ENCODE assay signal across 8 cellular contexts in genomic region chr20:43513298-43514061, GRCh38. TPM values are rescaled to one million over a fixed set of nuclear protein-coding genes. Genes with fewer than 3 reads are reported as not detected.
A peak's percentile ranks its signal among the peaks of the same experiment; 100 is the strongest.
DNase-seq lines count a peak whose midpoint lies in the region; ATAC-seq, FAIRE-seq and TF ChIP-seq lines count a peak whose summit lies in the region.

No MANE protein-coding gene starts in this region.

- WGBS in pancreas, 2 donors: 47 to 53% methylated on average over 24 of the region's 24 CpGs

- peaks cover under 1 to 2% of the 10 kb centered on the region in 2 experiments for H3K27me3 ChIP-seq in endothelial cell of umbilical vein (ENCODE audit: control insufficient read depth in 2 of 2, insufficient read depth in 2 of 2, low read length in 2 of 2)
- no peaks in the 10 kb centered on the region for H3K27me3 ChIP-seq in pancreas

- peak overlapping the region; percentile 36 for H2AFZ ChIP-seq in endothelial cell of umbilical vein (ENCODE audit: low read depth, low read length)

- no peaks in the 10 kb centered on the region for H3K36me3 ChIP-seq in endothelial cell of umbilical vein (ENCODE audit: control insufficient read depth in 2 of 2, extremely low read depth in 1 of 2, insufficient read depth in 2 of 2, low read length in 2 of 2)
- no peaks in the 10 kb centered on the region for H3K36me3 ChIP-seq in pancreas

- no peak overlapping the region for H3K4me2 ChIP-seq in endothelial cell of umbilical vein (ENCODE audit: insufficient read depth, low read length)

- H3K9me1 ChIP-seq in endothelial cell of umbilical vein (replicated peaks; ENCODE audit: control insufficient read depth, extremely low read depth, insufficient read depth, low read length): no peaks in the 10 kb centered on the region

- H3K9me3 ChIP-seq in endothelial cell of umbilical vein (replicated peaks; ENCODE audit: control insufficient read depth, insufficient read depth, low read length): no peaks in the 10 kb centered on the region
- H3K9me3 ChIP-seq in pancreas: no peaks in the 10 kb centered on the region

- DNase-seq in endothelial cell of umbilical vein (ENCODE audit: low read depth, low spot score) (no peak), pancreas (peak in 1 of 6 donors; percentile 29), GDM1 (lab: John Stamatoyannopoulos, UW) (no peak), KG1 (lab: John Stamatoyannopoulos, UW) (no peak)
- DNase-seq in activated CD4-positive, alpha-beta T cell treated with anti-CD3 and anti-CD28 coated beads, Interleukin-2, amount 50 U/mL, for 48 hours: no peak

- TF ChIP-seq RAD21 in Ishikawa (IDR thresholded peaks at IDR 0.05; ENCODE audit: low read depth): no peak

- no peak for FAIRE-seq in endothelial cell of umbilical vein (lab: Jason Lieb, UNC)
- no peak for FAIRE-seq in pancreas (lab: Jason Lieb, UNC)

- H3K9ac ChIP-seq in endothelial cell of umbilical vein (replicated peaks; ENCODE audit: extremely low read depth, insufficient read depth, low read length): no peak overlapping the region

- TF ChIP-seq POLR2A in GM10847 (IDR thresholded peaks at IDR 0.05; ENCODE audit: extremely low read depth, insufficient read length) (peak; percentile 58), endothelial cell of umbilical vein (IDR thresholded peaks at IDR 0.05; ENCODE audit: low read depth, low read length) (no peak)

- no peak for TF ChIP-seq EP300 in Ishikawa (IDR thresholded peaks at IDR 0.05; ENCODE audit: borderline replicate concordance)

- H3K4me1 ChIP-seq in endothelial cell of umbilical vein (ENCODE audit: control insufficient read depth, extremely low read depth, insufficient read depth, low read length) (no peaks in the 10 kb centered on the region), pancreas (no peaks in the 10 kb centered on the region)

- intact Hi-C loops in endothelial cell of umbilical vein (cut with micrococcal nuclease): loop anchor here (1.0 to 2.0 kb wide), 3 partner anchors 56 to 77 kb away; partner anchors contain the start of genes IFT52 and SRSF6
- intact Hi-C loops in pancreas (cut with DNase I): no loop called here

- BruUV-seq in endothelial cell of umbilical vein (replicated peaks; lab: Mats Ljungman, UMichigan): no TSS peak

- CTCF ChIA-PET in endothelial cell of umbilical vein (lab: Charles Lee): interaction anchor here (0.8 to 2.0 kb wide), 3 partner anchors 18 to 579 kb away, joined by 3 to 10 read pairs (median 5); no protein-coding TSS in a partner anchor

- ATAC-seq in pancreas: peak; percentile 1 to 12 (median 2)
- ATAC-seq in HG02571 (IDR thresholded peaks at IDR 0.05; ENCODE audit: unreplicated experiment): no peak

- H3K4me3 ChIP-seq in endothelial cell of umbilical vein (replicated peaks in 1 of 3; ENCODE audit: insufficient read depth in 1 of 3, low read depth in 1 of 3, low read length in 3 of 3): peak overlapping the region in 2 of 3 experiments; percentile 12 to 41
- H3K4me3 ChIP-seq in pancreas: peak overlapping the region in 3 of 4 donors; percentile 7 to 42 (median 41)

- H4K20me1 ChIP-seq in endothelial cell of umbilical vein (replicated peaks; ENCODE audit: control insufficient read depth, extremely low read depth, insufficient read depth, low read length): no peaks in the 10 kb centered on the region

- dilution Hi-C loops in endothelial cell of umbilical vein (cut with MboI; ENCODE audit: extremely low pct_ligation_motif_present, low sequenced_read_pairs): no loop called here

- TF ChIP-seq CTCF in endothelial cell of umbilical vein (IDR thresholded peaks at IDR 0.05; ENCODE audit: extremely low read depth in 1 of 2, insufficient read depth in 1 of 2, low read depth in 1 of 2, low read length in 2 of 2) (no peak), pancreas (IDR thresholded peaks at IDR 0.05) (no peak)

- H3K27ac ChIP-seq in endothelial cell of umbilical vein (ENCODE audit: insufficient read depth, low read depth, low read length): no peak overlapping the region
- peak overlapping the region in 2 of 4 donors; percentile 30 to 33 for H3K27ac ChIP-seq in pancreas

- POLR2A ChIA-PET in endothelial cell of umbilical vein (lab: Charles Lee): interaction anchor here (1.3 to 1.7 kb wide), 3 partner anchors 48 to 77 kb away, joined by 3 to 9 read pairs (median 5); partner anchors contain the start of genes IFT52 and SRSF6

- H3K79me2 ChIP-seq in endothelial cell of umbilical vein (ENCODE audit: control insufficient read depth, insufficient read depth, low read length): no peaks in the 10 kb centered on the region

TF ChIP-seq in Ishikawa, 13 proteins besides CTCF, POLR2A, EP300 and RAD21:
- TF ChIP-seq CREB1 (IDR thresholded peaks at IDR 0.05; ENCODE audit: low read depth) (no peak), TAF1 (IDR thresholded peaks at IDR 0.05; ENCODE audit: low read depth) (peak; percentile 42; the same call in 1 of the 2 replicates), MAX (IDR thresholded peaks at IDR 0.05) (peak; percentile 25; the same call in 1 of the 2 replicates)

TF ChIP-seq in endothelial cell of umbilical vein, 7 proteins besides CTCF, POLR2A, EP300 and RAD21:
- no peak for TF ChIP-seq EZH2 (IDR thresholded peaks at IDR 0.05; ENCODE audit: borderline replicate concordance, low read depth, low read length, severe bottlenecking)
- no peak for TF ChIP-seq MYC (IDR thresholded peaks at IDR 0.05; ENCODE audit: low read depth, low read length)

RNA-seq across cellular contexts. Expression of gene L3MBTL1, which starts 6.0 kb away (rescaled TPM):
- 7.1 and 8.2 TPM in 2 replicates for total RNA-seq in endothelial cell of umbilical vein
- 4.8 and 5.2 TPM in 2 replicates for polyA plus RNA-seq in endothelial cell of umbilical vein
- 1.4 and 1.9 TPM in 2 replicates for polyA plus RNA-seq in endothelial cell of umbilical vein (2011; cell fraction: cytosol; rRNA removed)
- polyA plus RNA-seq in endothelial cell of umbilical vein (2011; cell fraction: nucleus; rRNA removed): 36.0 and 46.5 TPM in 2 replicates
- polyA plus RNA-seq in endothelial cell of umbilical vein (2012): 2.7 and 2.9 TPM in 2 replicates
- polyA minus RNA-seq in endothelial cell of umbilical vein: 12.1 and 12.7 TPM in 2 replicates
- polyA minus RNA-seq in endothelial cell of umbilical vein (2011; cell fraction: cytosol; rRNA and poly(A)+ RNA removed): 5.0 TPM
- 16.2 and 18.4 TPM in 2 replicates for polyA minus RNA-seq in endothelial cell of umbilical vein (2011; cell fraction: nucleus; rRNA and poly(A)+ RNA removed)
- 10 to 100 TPM in 1 of 6 donors, 1 to 10 TPM in 5; 3.4 to 10.7 (median 5.0) TPM for total RNA-seq in pancreas
- polyA plus RNA-seq in pancreas: 1 to 10 TPM; 8.4 to 8.7 TPM

RNA-seq across cellular contexts. Expression of gene SGK2, which starts 45.3 kb away (rescaled TPM):
- 0.27 and 0.35 TPM in 2 replicates for total RNA-seq in endothelial cell of umbilical vein
- 0.21 TPM in 2 replicates for polyA plus RNA-seq in endothelial cell of umbilical vein
- polyA plus RNA-seq in endothelial cell of umbilical vein (2011; cell fraction: cytosol; rRNA removed): 0.04 and 0.07 TPM in 2 replicates
- 1.0 and 1.4 TPM in 2 replicates for polyA plus RNA-seq in endothelial cell of umbilical vein (2011; cell fraction: nucleus; rRNA removed)
- 0.29 TPM in 1 of 2 replicates, not detected in the other for polyA plus RNA-seq in endothelial cell of umbilical vein (2012)
- 0.55 and 1.7 TPM in 2 replicates for polyA minus RNA-seq in endothelial cell of umbilical vein
- not detected for polyA minus RNA-seq in endothelial cell of umbilical vein (2011; cell fraction: cytosol; rRNA and poly(A)+ RNA removed)
- polyA minus RNA-seq in endothelial cell of umbilical vein (2011; cell fraction: nucleus; rRNA and poly(A)+ RNA removed): 0.48 and 1.4 TPM in 2 replicates
- total RNA-seq in pancreas: 10 to 100 TPM; 10.8 to 20.0 (median 14.7) TPM
- 10 to 100 TPM; 12.6 to 21.6 TPM for polyA plus RNA-seq in pancreas

RNA-seq across cellular contexts. Expression of gene SRSF6, which starts 55.8 kb away (rescaled TPM):
- total RNA-seq in endothelial cell of umbilical vein: 153 and 157 TPM in 2 replicates
- polyA plus RNA-seq in endothelial cell of umbilical vein: 52.0 and 61.9 TPM in 2 replicates
- 82.6 and 99.1 TPM in 2 replicates for polyA plus RNA-seq in endothelial cell of umbilical vein (2011; cell fraction: cytosol; rRNA removed)
- polyA plus RNA-seq in endothelial cell of umbilical vein (2011; cell fraction: nucleus; rRNA removed): 330 and 385 TPM in 2 replicates
- polyA plus RNA-seq in endothelial cell of umbilical vein (2012): 112 and 113 TPM in 2 replicates
- polyA minus RNA-seq in endothelial cell of umbilical vein: 95.4 and 111 TPM in 2 replicates
- 104 TPM for polyA minus RNA-seq in endothelial cell of umbilical vein (2011; cell fraction: cytosol; rRNA and poly(A)+ RNA removed)
- 88.6 and 112 TPM in 2 replicates for polyA minus RNA-seq in endothelial cell of umbilical vein (2011; cell fraction: nucleus; rRNA and poly(A)+ RNA removed)
- total RNA-seq in pancreas: 100 to 1,000 TPM in 1 of 6 donors, 10 to 100 TPM in 5; 53.9 to 113 (median 73.7) TPM
- 100 to 1,000 TPM; 110 to 111 TPM for polyA plus RNA-seq in pancreas
